Comparison of ENCODE assay signal across 8 cellular contexts in genomic region chr7:100156331-100157068, GRCh38. TPM values are rescaled to one million over a fixed set of nuclear protein-coding genes. Genes with fewer than 3 reads are reported as not detected.
DNase-seq lines count a peak whose midpoint lies in the region; ATAC-seq, FAIRE-seq and TF ChIP-seq lines count a peak whose summit lies in the region.

No MANE protein-coding gene starts in this region.

- no peak for FAIRE-seq in keratinocyte (lab: Jason Lieb, UNC)

- H3K9ac ChIP-seq in keratinocyte (ENCODE audit: control insufficient read depth, extremely low read depth, insufficient read depth, low read length), result no peak overlapping the region

- H3K9me1 ChIP-seq in keratinocyte (ENCODE audit: control insufficient read depth, extremely low read depth, insufficient read depth, low read length), result no peaks in the 10 kb centered on the region

- TF ChIP-seq CTCF in A673 (conservative IDR thresholded peaks at IDR 0.05; ENCODE audit: low read depth, low read length), result no peak
- TF ChIP-seq CTCF in HEK293 (tag by site-specific recombination; IDR thresholded peaks at IDR 0.05), result no peak
- TF ChIP-seq CTCF in keratinocyte (optimal IDR thresholded peaks at IDR 0.05 in 1 of 3, IDR thresholded peaks at IDR 0.05 in 1 of 3, conservative IDR thresholded peaks at IDR 0.05 in 1 of 3; ENCODE audit: extremely low read depth in 1 of 3, insufficient read depth in 2 of 3, low read length in 3 of 3), result no peak
- TF ChIP-seq CTCF in thyroid gland (IDR thresholded peaks at IDR 0.05), result no peak

- ATAC-seq in HG03460 (IDR thresholded peaks at IDR 0.05; ENCODE audit: unreplicated experiment), result no peak

- dilution Hi-C loops in keratinocyte (cut with MboI; ENCODE audit: extremely low pct_ligation_motif_present, low sequenced_read_pairs), result no loop called here

- no peak overlapping the region for H3K27ac ChIP-seq in A673 (ENCODE audit: low read depth, low read length, poor library complexity, severe bottlenecking)
- no peak overlapping the region for H3K27ac ChIP-seq in HEK293 (ENCODE audit: extremely low read depth, low read depth, low read length)
- H3K27ac ChIP-seq in keratinocyte (ENCODE audit: control insufficient read depth, insufficient read depth, low read length), result no peak overlapping the region
- H3K27ac ChIP-seq in thyroid gland, result no peak overlapping the region

- POLR2A ChIA-PET in A673 (lab: Charles Lee; ENCODE audit: low non-redundant PET) (no interaction called here), HEK293 (lab: Yijun Ruan, JAX) (interaction anchor here (0.6 to 4.3 kb wide), 8 partner anchors 8 to 1072 kb away, joined by 3 to 38 read pairs (median 3); partner anchors contain the start of genes GPC2, LAMTOR4, MBLAC1 and MEPCE)
- POLR2A ChIA-PET in activated CD4-positive, alpha-beta memory T cell treated with anti-CD3 and anti-CD28 coated beads, Interleukin-2, amount 10 ng/mL, durations not matched to agents 7 days and 5 days (lab: Charles Lee), result interaction anchor here (1.2 to 4.2 kb wide), 8 partner anchors 7 to 129 kb away, joined by 3 to 27 read pairs (median 6); partner anchors contain the start of genes AP4M1, GAL3ST4, LAMTOR4 and MCM7

- H3K27me3 ChIP-seq in A673 (replicated peaks; ENCODE audit: insufficient read depth, low read depth, low read length, poor library complexity) (no peaks in the 10 kb centered on the region), keratinocyte (ENCODE audit: control insufficient read depth, extremely low read depth, insufficient read depth, low read length) (no peaks in the 10 kb centered on the region), thyroid gland (no peaks in the 10 kb centered on the region)

- peak overlapping the region; percentile 66 for H3K27ac Mint-ChIP-seq in activated CD4-positive, alpha-beta memory T cell treated with anti-CD3 and anti-CD28 coated beads, Interleukin-2, amount 10 ng/mL, durations not matched to agents 7 days and 5 days

- H3K4me1 ChIP-seq in A673 (ENCODE audit: insufficient read depth, low read length, poor library complexity, severe bottlenecking) (peaks cover 20% of the 10 kb centered on the region), HEK293 (ENCODE audit: control insufficient read depth, insufficient read depth, low read length) (no peaks in the 10 kb centered on the region), keratinocyte (ENCODE audit: control insufficient read depth, extremely low read depth, insufficient read depth, low read length) (peaks cover 19% of the 10 kb centered on the region), thyroid gland (peaks cover 13% of the 10 kb centered on the region in 2 donors)

- CTCF ChIA-PET in A673 (lab: Charles Lee) (no interaction called here), HEK293 (lab: Yijun Ruan, JAX) (interaction anchor here (0.5 to 1.8 kb wide), 6 partner anchors 20 to 568 kb away, joined by 3 to 5 read pairs (median 3); no protein-coding TSS in a partner anchor)
- CTCF ChIA-PET in activated CD4-positive, alpha-beta memory T cell treated with anti-CD3 and anti-CD28 coated beads, Interleukin-2, amount 10 ng/mL, durations not matched to agents 7 days and 5 days (lab: Charles Lee), result interaction anchor here (1.4 to 1.6 kb wide), 2 partner anchors 24 to 52 kb away, joined by 3 to 5 read pairs; no protein-coding TSS in a partner anchor

- BruUV-seq in A673 (replicated peaks; lab: Mats Ljungman, UMichigan), result no TSS peak

- WGBS in thyroid gland, 2 donors, result 84 to 91% methylated on average over 16 of the region's 16 CpGs

- H3K4me3 Mint-ChIP-seq in activated CD4-positive, alpha-beta memory T cell treated with anti-CD3 and anti-CD28 coated beads, Interleukin-2, amount 10 ng/mL, durations not matched to agents 7 days and 5 days, result peak overlapping the region; percentile 54

- H3K9me3 Mint-ChIP-seq in activated CD4-positive, alpha-beta memory T cell treated with anti-CD3 and anti-CD28 coated beads, Interleukin-2, amount 10 ng/mL, durations not matched to agents 7 days and 5 days, result no peaks in the 10 kb centered on the region

- DNase-seq in A673 (ENCODE audit: low spot score), result no peak
- DNase-seq in activated CD4-positive, alpha-beta memory T cell treated with anti-CD3 and anti-CD28 coated beads, Interleukin-2, amount 10 ng/mL, durations not matched to agents 7 days and 5 days, result no peak
- DNase-seq in keratinocyte (ENCODE audit: low read depth, low spot score), result no peak
- no peak for DNase-seq in thyroid gland
- no peak for DNase-seq in epidermal melanocyte (ENCODE audit: insufficient read length, low spot score)
- DNase-seq in hypothalamus (lab: John Stamatoyannopoulos, UW), result no peak

- H3K4me3 ChIP-seq in A673 (ENCODE audit: low read depth, low read length, poor library complexity, severe bottlenecking), result peak overlapping the region; percentile 89
- H3K4me3 ChIP-seq in HEK293 (ENCODE audit: low read depth, low read length), result no peak overlapping the region
- H3K4me3 ChIP-seq in keratinocyte (ENCODE audit: control insufficient read depth in 2 of 3, extremely low read depth in 1 of 3, insufficient read depth in 2 of 3, low read depth in 1 of 3, low read length in 3 of 3), result no peak overlapping the region
- no peak overlapping the region for H3K4me3 ChIP-seq in thyroid gland (replicated peaks in 1 of 3)

- H3K9me3 ChIP-seq in A673 (ENCODE audit: low read depth, low read length, poor library complexity, severe bottlenecking) (no peaks in the 10 kb centered on the region), HEK293 (ENCODE audit: control insufficient read depth, insufficient read depth, low read depth, low read length) (no peaks in the 10 kb centered on the region), keratinocyte (ENCODE audit: control insufficient read depth, low read depth, low read length) (no peaks in the 10 kb centered on the region), thyroid gland (no peaks in the 10 kb centered on the region)

- no peak for TF ChIP-seq POLR2A in thyroid gland (IDR thresholded peaks at IDR 0.05)

- H3K4me1 Mint-ChIP-seq in activated CD4-positive, alpha-beta memory T cell treated with anti-CD3 and anti-CD28 coated beads, Interleukin-2, amount 10 ng/mL, durations not matched to agents 7 days and 5 days, result peaks cover 59% of the 10 kb centered on the region

- H4K20me1 ChIP-seq in keratinocyte (ENCODE audit: control insufficient read depth, extremely low read depth, insufficient read depth, low read length), result peaks cover 7% of the 10 kb centered on the region

- H3K79me2 ChIP-seq in keratinocyte (ENCODE audit: control insufficient read depth, insufficient read depth, low read length), result peaks cover 5% of the 10 kb centered on the region

- intact Hi-C loops in A673 (cut with micrococcal nuclease; ENCODE audit: unreplicated experiment) (no loop called here), thyroid gland (cut with DNase I) (no loop called here)

- peaks cover 25% of the 10 kb centered on the region for H3K36me3 ChIP-seq in A673 (ENCODE audit: insufficient read depth, low read length, poor library complexity, severe bottlenecking)
- peaks cover 9 to 53% of the 10 kb centered on the region in 2 experiments; a peak in 2 of 3 replicates for H3K36me3 ChIP-seq in HEK293 (ENCODE audit: control insufficient read depth in 2 of 2, insufficient read depth in 1 of 2, low read length in 2 of 2)
- peaks cover 16 to 28% of the 10 kb centered on the region in 2 experiments for H3K36me3 ChIP-seq in keratinocyte (ENCODE audit: control insufficient read depth in 2 of 2, extremely low read depth in 1 of 2, insufficient read depth in 2 of 2, low read length in 2 of 2)
- H3K36me3 ChIP-seq in thyroid gland, result peaks cover 0 to 8% of the 10 kb centered on the region in 2 donors

- peaks cover 57% of the 10 kb centered on the region for H3K36me3 Mint-ChIP-seq in activated CD4-positive, alpha-beta memory T cell treated with anti-CD3 and anti-CD28 coated beads, Interleukin-2, amount 10 ng/mL, durations not matched to agents 7 days and 5 days (ENCODE audit: low read depth)

- H3K27me3 Mint-ChIP-seq in activated CD4-positive, alpha-beta memory T cell treated with anti-CD3 and anti-CD28 coated beads, Interleukin-2, amount 10 ng/mL, durations not matched to agents 7 days and 5 days, result no peaks in the 10 kb centered on the region

- H3K4me2 ChIP-seq in keratinocyte (ENCODE audit: control insufficient read depth, extremely low read depth, insufficient read depth, low read depth, low read length), result peak overlapping the region; percentile 78

- H2AFZ ChIP-seq in keratinocyte (ENCODE audit: control insufficient read depth, low read length), result no peak overlapping the region

RNA-seq across cellular contexts. Expression of gene TRAPPC14, which starts 2.0 kb away (rescaled TPM):
- 22.6 and 25.7 TPM in 2 replicates for total RNA-seq in A673 (2021)
- 10 to 100 TPM; 37.8 to 41.2 TPM for total RNA-seq in activated CD4-positive, alpha-beta memory T cell treated with anti-CD3 and anti-CD28 coated beads, Interleukin-2, amount 10 ng/mL, durations not matched to agents 7 days and 5 days
- 3.1 to 4.7 TPM (median 4.4 TPM) in 3 replicates for polyA plus RNA-seq in keratinocyte
- 1.3 TPM for polyA plus RNA-seq in keratinocyte (2011; ENCODE audit: low read depth)
- polyA plus RNA-seq in keratinocyte (2011; cell fraction: cytosol; rRNA removed), result 2.7 and 5.3 TPM in 2 replicates
- 26.4 and 35.9 TPM in 2 replicates for polyA plus RNA-seq in keratinocyte (2011; cell fraction: nucleus; rRNA removed)
- 11.9 and 13.0 TPM in 2 replicates for polyA plus RNA-seq in keratinocyte (2012; ENCODE audit: low replicate concordance)
- polyA minus RNA-seq in keratinocyte, result 4.6 to 13.4 TPM (median 9.9 TPM) in 3 replicates
- polyA minus RNA-seq in keratinocyte (2011; cell fraction: cytosol; rRNA and poly(A)+ RNA removed), result 8.4 TPM
- 6.6 and 7.8 TPM in 2 replicates for polyA minus RNA-seq in keratinocyte (2011; cell fraction: nucleus; rRNA and poly(A)+ RNA removed)
- 10 to 100 TPM; 11.1 to 21.1 (median 11.8) TPM for total RNA-seq in thyroid gland

RNA-seq across cellular contexts. Expression of gene LAMTOR4, which starts 7.8 kb away (rescaled TPM):
- total RNA-seq in A673 (2021), result 84.5 and 90.4 TPM in 2 replicates
- total RNA-seq in activated CD4-positive, alpha-beta memory T cell treated with anti-CD3 and anti-CD28 coated beads, Interleukin-2, amount 10 ng/mL, durations not matched to agents 7 days and 5 days, result 100 to 1,000 TPM; 164 to 167 TPM
- polyA plus RNA-seq in keratinocyte, result 99.2 to 151 TPM (median 115 TPM) in 3 replicates
- polyA plus RNA-seq in keratinocyte (2011; ENCODE audit: low read depth), result 74.8 TPM
- polyA plus RNA-seq in keratinocyte (2011; cell fraction: cytosol; rRNA removed), result 84.7 and 167 TPM in 2 replicates
- polyA plus RNA-seq in keratinocyte (2011; cell fraction: nucleus; rRNA removed), result 70.4 and 74.9 TPM in 2 replicates
- 118 and 134 TPM in 2 replicates for polyA plus RNA-seq in keratinocyte (2012; ENCODE audit: low replicate concordance)
- polyA minus RNA-seq in keratinocyte, result 34.6 to 63.0 TPM (median 48.9 TPM) in 3 replicates
- polyA minus RNA-seq in keratinocyte (2011; cell fraction: cytosol; rRNA and poly(A)+ RNA removed), result 46.8 TPM
- 5.4 and 9.7 TPM in 2 replicates for polyA minus RNA-seq in keratinocyte (2011; cell fraction: nucleus; rRNA and poly(A)+ RNA removed)
- total RNA-seq in thyroid gland, result 100 to 1,000 TPM in 3 of 4 donors, 10 to 100 TPM in 1; 69.7 to 264 (median 204) TPM

RNA-seq across cellular contexts. Expression of gene GAL3ST4, which starts 11.9 kb away (rescaled TPM):
- 3.2 and 3.5 TPM in 2 replicates for total RNA-seq in A673 (2021)
- total RNA-seq in activated CD4-positive, alpha-beta memory T cell treated with anti-CD3 and anti-CD28 coated beads, Interleukin-2, amount 10 ng/mL, durations not matched to agents 7 days and 5 days, result 1 to 10 TPM; 2.4 to 2.7 TPM
- polyA plus RNA-seq in keratinocyte, result 1.5 to 2.7 TPM (median 1.5 TPM) in 3 replicates
- not detected for polyA plus RNA-seq in keratinocyte (2011; ENCODE audit: low read depth)
- polyA plus RNA-seq in keratinocyte (2011; cell fraction: cytosol; rRNA removed), result 1.1 TPM in 2 replicates
- 2.4 and 2.6 TPM in 2 replicates for polyA plus RNA-seq in keratinocyte (2011; cell fraction: nucleus; rRNA removed)
- 1.0 and 1.7 TPM in 2 replicates for polyA plus RNA-seq in keratinocyte (2012; ENCODE audit: low replicate concordance)
- 1.0 to 3.6 TPM (median 1.5 TPM) in 3 replicates for polyA minus RNA-seq in keratinocyte
- 2.1 TPM for polyA minus RNA-seq in keratinocyte (2011; cell fraction: cytosol; rRNA and poly(A)+ RNA removed)
- polyA minus RNA-seq in keratinocyte (2011; cell fraction: nucleus; rRNA and poly(A)+ RNA removed), result 1.2 and 1.3 TPM in 2 replicates
- total RNA-seq in thyroid gland, result 1 to 10 TPM in 2 of 4 donors, under 1 TPM in 2; 0.67 to 1.7 (median 1.1) TPM

RNA-seq across cellular contexts. Expression of gene GPC2, which starts 20.7 kb away (rescaled TPM):
- total RNA-seq in A673 (2021) (23.3 and 28.4 TPM in 2 replicates), thyroid gland (1 to 10 TPM in 1 of 4 donors, not detected in 3; 1.3 TPM)
- 1 to 10 TPM; 3.8 to 4.8 TPM for total RNA-seq in activated CD4-positive, alpha-beta memory T cell treated with anti-CD3 and anti-CD28 coated beads, Interleukin-2, amount 10 ng/mL, durations not matched to agents 7 days and 5 days
- polyA plus RNA-seq in keratinocyte, result 0.55 to 0.81 TPM (median 0.61 TPM) in 3 replicates
- polyA plus RNA-seq in keratinocyte (2011; ENCODE audit: low read depth), result 0.14 TPM
- 0.07 and 0.14 TPM in 2 replicates for polyA plus RNA-seq in keratinocyte (2011; cell fraction: cytosol; rRNA removed)
- 4.2 and 5.5 TPM in 2 replicates for polyA plus RNA-seq in keratinocyte (2011; cell fraction: nucleus; rRNA removed)
- polyA plus RNA-seq in keratinocyte (2012; ENCODE audit: low replicate concordance), result 0.48 and 0.71 TPM in 2 replicates
- polyA minus RNA-seq in keratinocyte, result 1.0 to 1.5 TPM in 2 of 3 replicates, not detected in the other
- not detected for polyA minus RNA-seq in keratinocyte (2011; cell fraction: cytosol; rRNA and poly(A)+ RNA removed)
- 1.3 and 2.0 TPM in 2 replicates for polyA minus RNA-seq in keratinocyte (2011; cell fraction: nucleus; rRNA and poly(A)+ RNA removed)

RNA-seq across cellular contexts. Expression of gene STAG3, which starts 21.2 kb away (rescaled TPM):
- total RNA-seq in A673 (2021), result 1.2 and 2.4 TPM in 2 replicates
- 10 to 100 TPM; 12.9 to 13.1 TPM for total RNA-seq in activated CD4-positive, alpha-beta memory T cell treated with anti-CD3 and anti-CD28 coated beads, Interleukin-2, amount 10 ng/mL, durations not matched to agents 7 days and 5 days
- polyA plus RNA-seq in keratinocyte, result 0.10 to 0.28 TPM (median 0.15 TPM) in 3 replicates
- polyA plus RNA-seq in keratinocyte (2011; ENCODE audit: low read depth), result 0.89 TPM
- polyA plus RNA-seq in keratinocyte (2011; cell fraction: cytosol; rRNA removed), result 0.04 TPM in 1 of 2 replicates, not detected in the other
- 0.80 and 1.2 TPM in 2 replicates for polyA plus RNA-seq in keratinocyte (2011; cell fraction: nucleus; rRNA removed)
- 0.22 and 1.0 TPM in 2 replicates for polyA plus RNA-seq in keratinocyte (2012; ENCODE audit: low replicate concordance)
- polyA minus RNA-seq in keratinocyte, result 0.03 to 0.79 TPM (median 0.38 TPM) in 3 replicates
- polyA minus RNA-seq in keratinocyte (2011; cell fraction: cytosol; rRNA and poly(A)+ RNA removed), result not detected
- 0.32 and 0.54 TPM in 2 replicates for polyA minus RNA-seq in keratinocyte (2011; cell fraction: nucleus; rRNA and poly(A)+ RNA removed)
- total RNA-seq in thyroid gland, result 1 to 10 TPM in 2 of 4 donors, under 1 TPM in 1, not detected in 1; 0.34 to 2.7 (median 1.5) TPM
